Comparison of ENCODE assay signal across 9 cellular contexts in genomic region chr10:72273410-72274212, GRCh38. TPM values are rescaled to one million over a fixed set of nuclear protein-coding genes. Genes with fewer than 3 reads are reported as not detected.
DNase-seq lines count a peak whose midpoint lies in the region; ATAC-seq, FAIRE-seq and TF ChIP-seq lines count a peak whose summit lies in the region.
"Had no signal": no experiment of that assay in that cellular context is flagged by ENCODE, and none has a peak within 500 bp of the region (broad histone marks: within the 10 kb centered on the region; RNA-seq: fewer than 3 reads in every experiment).

TSS of gene DDIT4 (plus strand) at chr10:72273924. CDS start at chr10:72274217, 293 bp downstream.

- intact Hi-C loops in kidney (cut with DNase I), result loop anchor here (10.0 kb wide), 1 partner anchor 61 kb away; no protein-coding TSS in a partner anchor

- FAIRE-seq in kidney (lab: Jason Lieb, UNC), result peak; percentile 29
- FAIRE-seq: islet of Langerhans had no signal

- peak within 1 kb of the TSS; percentile 99 for H3K27ac ChIP-seq in kidney (ENCODE audit: low read depth in 2 of 2, low read length in 2 of 2)

- H3K9ac ChIP-seq in kidney (ENCODE audit: low read length in 2 of 2), result peak within 1 kb of the TSS; percentile 98

- peaks cover 2 to 13% of the 10 kb centered on the region in 2 donors for H3K36me3 ChIP-seq in kidney (ENCODE audit: control insufficient read depth in 1 of 2, insufficient read depth in 2 of 2, low read length in 2 of 2)

- peak; percentile 99 for DNase-seq in AG20443 (ENCODE audit: low spot score)
- peak; percentile 94 for DNase-seq in NCI-H510A (lab: John Stamatoyannopoulos, UW)
- DNase-seq in activated CD4-positive, alpha-beta T cell treated with anti-CD3 and anti-CD28 coated beads for 1 hour, result peak; percentile 96
- DNase-seq in cerebellum (ENCODE audit: low spot score), result peak; percentile 100
- peak; percentile 100 for DNase-seq in kidney
- peak; percentile 100 for DNase-seq in stimulated activated CD4-positive, alpha-beta T cell treated with anti-CD3 and anti-CD28 coated beads, Interleukin-15, amount 100 ng/mL, for 24 hours

- TF ChIP-seq CTCF in kidney (IDR thresholded peaks at IDR 0.05; ENCODE audit: borderline replicate concordance, extremely low read depth, insufficient read depth), result no peak

- peaks cover 8 to 11% of the 10 kb centered on the region in 2 donors for H3K4me1 ChIP-seq in kidney (ENCODE audit: control insufficient read depth in 1 of 2, insufficient read depth in 1 of 2, low read depth in 1 of 2, low read length in 2 of 2)

- H3K4me3 ChIP-seq in kidney (ENCODE audit: low read length in 2 of 2), result peak within 1 kb of the TSS; percentile 98

- peak; percentile 82 for ATAC-seq in HG03432 (IDR thresholded peaks at IDR 0.05; ENCODE audit: unreplicated experiment)

- H3K9me3 ChIP-seq in kidney (ENCODE audit: control insufficient read depth in 1 of 2, low read length in 2 of 2), result no peaks in the 10 kb centered on the region

- TF ChIP-seq POLR2A in GM19099 (IDR thresholded peaks at IDR 0.05; ENCODE audit: extremely low read depth, insufficient read length, low read depth), result peak; percentile 100

RNA-seq across cellular contexts. Expression of gene DDIT4, which starts in this region (rescaled TPM):
- 60.5 TPM for total RNA-seq in cerebellum
- 292 TPM for total RNA-seq in kidney
- 96.9 TPM for polyA plus RNA-seq in kidney (ENCODE audit: insufficient read depth, low read depth, low replicate concordance)

Comparison
In these comparisons a context has a peak if more than half of its experiments do, and no peak if none do; other contexts are left out.
1. Peak in every context shown above with its lines: DNase-seq, ATAC-seq, H3K4me3 ChIP-seq and H3K27ac ChIP-seq.